Comparison of ENCODE assay signal across 15 cellular contexts in the genomic region with DNA sequence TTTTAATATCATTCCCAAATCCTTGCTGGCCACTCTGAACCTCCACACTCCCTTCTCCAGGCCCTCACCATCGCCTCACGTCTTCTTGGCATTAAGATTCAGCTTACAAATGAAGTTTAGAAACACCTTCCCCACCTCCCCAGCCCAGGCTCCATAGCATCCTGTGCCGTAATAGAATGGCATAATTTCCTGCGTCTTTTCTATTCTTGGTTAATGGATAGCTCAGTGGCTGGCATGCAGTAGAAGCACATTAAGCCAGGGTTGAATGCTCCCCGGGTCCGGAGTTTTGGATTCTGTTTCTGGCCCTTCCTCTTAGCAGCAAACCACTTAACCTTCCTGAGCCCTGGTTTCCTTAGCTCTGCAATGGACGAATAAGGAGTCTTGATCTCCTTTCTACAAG.
"Had no signal": no experiment of that assay in that cellular context is flagged by ENCODE, and none has a peak within 500 bp of the region (broad histone marks: within the 10 kb centered on the region; RNA-seq: fewer than 3 reads in every experiment).

No MANE protein-coding gene starts in this region.

- H3K36me3 Mint-ChIP-seq: activated naive CD8-positive, alpha-beta T cell; naive thymus-derived CD8-positive, alpha-beta T cell had no signal

- H3K4me1 ChIP-seq: breast epithelium, uterus had no signal

- DNase-seq: activated CD4-positive, alpha-beta T cell treated with anti-CD3 and anti-CD28 coated beads, Interleukin-2, amount 50 U/mL, for 4 hours; activated CD4-positive, CD25-positive, alpha-beta regulatory T cell treated with anti-CD3 and anti-CD28 coated beads, Interleukin-2, amount 50 U/mL, for 72 hours; activated effector memory CD4-positive, alpha-beta T cell treated with anti-CD3 and anti-CD28 coated beads, Interleukin-2, amount 50 U/mL, for 16 hours; activated T-cell treated with anti-CD3 and anti-CD28 coated beads, Interleukin-2, amount 50 U/mL, for 24 hours; esophagus squamous epithelium; foreskin fibroblast; naive thymus-derived CD8-positive, alpha-beta T cell; stimulated activated CD4-positive, alpha-beta T cell treated with anti-CD3 and anti-CD28 coated beads, Interleukin-4, amount 100 ng/mL, for 1 hour; stimulated activated CD8-positive, alpha-beta memory T cell treated with anti-CD3 and anti-CD28 coated beads, Interleukin-4, amount 100 ng/mL, for 48 hours; stimulated activated naive CD8-positive, alpha-beta T cell treated with anti-CD3 and anti-CD28 coated beads, Interleukin-15, Interleukin-2, amounts not matched to agents 100 U/mL and 50 U/mL, for 24 hours; T-helper 9 cell; uterus had no signal

- H3K4me1 Mint-ChIP-seq: naive thymus-derived CD8-positive, alpha-beta T cell had no signal

- ATAC-seq: naive thymus-derived CD8-positive, alpha-beta T cell; stimulated activated naive CD8-positive, alpha-beta T cell treated with anti-CD3 and anti-CD28 coated beads, Interleukin-15, Interleukin-2, amounts not matched to agents 100 U/mL and 50 U/mL, for 24 hours had no signal

- H3K36me3 ChIP-seq: breast epithelium, esophagus squamous epithelium, uterus had no signal

- H3K9me3 Mint-ChIP-seq: activated T-cell treated with anti-CD3 and anti-CD28 coated beads, Interleukin-2, amount 50 U/mL, for 24 hours; naive thymus-derived CD8-positive, alpha-beta T cell had no signal

- H3K9me3 ChIP-seq: breast epithelium, esophagus squamous epithelium, uterus had no signal

- H3K27ac Mint-ChIP-seq: activated naive CD8-positive, alpha-beta T cell; activated T-cell treated with anti-CD3 and anti-CD28 coated beads, Interleukin-2, amount 50 U/mL, for 24 hours; naive thymus-derived CD8-positive, alpha-beta T cell had no signal

- H3K4me3 ChIP-seq: breast epithelium, esophagus squamous epithelium, lung, uterus had no signal

- H3K4me3 Mint-ChIP-seq: activated naive CD8-positive, alpha-beta T cell; activated T-cell treated with anti-CD3 and anti-CD28 coated beads, Interleukin-2, amount 50 U/mL, for 24 hours; naive thymus-derived CD8-positive, alpha-beta T cell had no signal

- H3K27me3 ChIP-seq: breast epithelium, esophagus squamous epithelium, uterus had no signal

- H3K27ac ChIP-seq: breast epithelium, esophagus squamous epithelium, uterus had no signal
